12 cellular contexts compared by ENCODE assay signal in genomic region chr2:182667321-182667695, GRCh38. TPM values are rescaled to one million over a fixed set of nuclear protein-coding genes. Genes with fewer than 3 reads are reported as not detected.
A peak's percentile ranks its signal among the peaks of the same experiment; 100 is the strongest.
DNase-seq lines count a peak whose midpoint lies in the region; ATAC-seq and TF ChIP-seq lines count a peak whose summit lies in the region.
"Had no signal": no experiment of that assay in that cellular context is flagged by ENCODE, and none has a peak within 500 bp of the region (broad histone marks: within the 10 kb centered on the region; RNA-seq: fewer than 3 reads in every experiment).

No MANE protein-coding gene starts in this region.

- ATAC-seq in activated T-cell treated with anti-CD3 and anti-CD28 coated beads, Interleukin-2, amount 50 U/mL, for 4 hours = peak; percentile 53 to 67
- ATAC-seq in GM21786 (IDR thresholded peaks at IDR 0.05; ENCODE audit: unreplicated experiment) (peak; percentile 34), HG03354 (IDR thresholded peaks at IDR 0.05; ENCODE audit: poor library complexity, severe bottlenecking, unreplicated experiment) (peak; percentile 23)
- ATAC-seq: left ventricle myocardium superior had no signal

- peaks cover 4% of the 10 kb centered on the region for H3K4me1 Mint-ChIP-seq in activated T-cell treated with anti-CD3 and anti-CD28 coated beads, Interleukin-2, amount 50 U/mL, for 4 hours (ENCODE audit: low read depth)
- H3K4me1 Mint-ChIP-seq in progenitor cell of endocrine pancreas (ENCODE audit: low read depth) = peaks cover 19% of the 10 kb centered on the region

- H3K36me3 Mint-ChIP-seq in activated T-cell treated with anti-CD3 and anti-CD28 coated beads, Interleukin-2, amount 50 U/mL, for 4 hours (ENCODE audit: insufficient read depth) = no peaks in the 10 kb centered on the region
- peaks cover 2% of the 10 kb centered on the region for H3K36me3 Mint-ChIP-seq in progenitor cell of endocrine pancreas (ENCODE audit: insufficient read depth)

- peaks cover 2% of the 10 kb centered on the region for H3K27me3 Mint-ChIP-seq in activated T-cell treated with anti-CD3 and anti-CD28 coated beads, Interleukin-2, amount 50 U/mL, for 4 hours (ENCODE audit: low read depth)
- H3K27me3 Mint-ChIP-seq in progenitor cell of endocrine pancreas = no peaks in the 10 kb centered on the region

- TF ChIP-seq CTCF in progenitor cell of endocrine pancreas (IDR thresholded peaks at IDR 0.05; ENCODE audit: unreplicated experiment) = no peak

- no peak for DNase-seq in activated T-cell treated with anti-CD3 and anti-CD28 coated beads, Interleukin-2, amount 50 U/mL, for 4 hours
- DNase-seq in activated T-cell treated with anti-CD3 and anti-CD28 coated beads for 4 hours (no peak), progenitor cell of endocrine pancreas (ENCODE audit: low spot score, unreplicated experiment) (no peak), GM03348 (ENCODE audit: low spot score) (no peak), NCI-H1436 treated with DMSO at 0.1 percent for 48 hours (lab: John Stamatoyannopoulos, UW) (no peak), NCI-H1105 treated with DMSO at 0.1 percent for 48 hours (lab: John Stamatoyannopoulos, UW) (no peak)
- DNase-seq: left ventricle myocardium superior, NCI-H526 treated with DMSO at 0.1 percent for 48 hours, posterior cingulate gyrus had no signal

- H3K4me3 Mint-ChIP-seq in activated T-cell treated with anti-CD3 and anti-CD28 coated beads, Interleukin-2, amount 50 U/mL, for 4 hours = no peak overlapping the region
- no peak overlapping the region for H3K4me3 Mint-ChIP-seq in progenitor cell of endocrine pancreas (ENCODE audit: low read depth)
- H3K4me3 Mint-ChIP-seq: T-helper 1 cell treated with Interleukin-12 subunit alpha and Interleukin-12 subunit beta and Interleukin-4 antibody, amounts not matched to agents 30 μg/mL and 1 μg/mL, for 36 hours had no signal

- H3K27ac Mint-ChIP-seq in progenitor cell of endocrine pancreas = peak overlapping the region; percentile 21
- H3K27ac Mint-ChIP-seq: T-helper 1 cell treated with Interleukin-12 subunit alpha and Interleukin-12 subunit beta and Interleukin-4 antibody, amounts not matched to agents 30 μg/mL and 1 μg/mL, for 36 hours had no signal

- H3K9me3 Mint-ChIP-seq in activated T-cell treated with anti-CD3 and anti-CD28 coated beads, Interleukin-2, amount 50 U/mL, for 4 hours = no peaks in the 10 kb centered on the region
- H3K9me3 Mint-ChIP-seq in progenitor cell of endocrine pancreas (ENCODE audit: low read depth) = peaks cover 3% of the 10 kb centered on the region
- H3K9me3 Mint-ChIP-seq: T-helper 1 cell treated with Interleukin-12 subunit alpha and Interleukin-12 subunit beta and Interleukin-4 antibody, amounts not matched to agents 30 μg/mL and 1 μg/mL, for 36 hours had no signal

RNA-seq across cellular contexts. Expression of gene DNAJC10, which starts 48.7 kb away (rescaled TPM):
- 10 to 100 TPM; 81.7 to 98.4 (median 89.1) TPM for total RNA-seq in activated T-cell treated with anti-CD3 and anti-CD28 coated beads, Interleukin-2, amount 50 U/mL, for 4 hours
- 261 and 262 TPM in 2 replicates for total RNA-seq in progenitor cell of endocrine pancreas
